ENCODE assay signal across 8 cellular contexts in genomic region chr16:70396209-70396904, GRCh38. TPM values are rescaled to one million over a fixed set of nuclear protein-coding genes. Genes with fewer than 3 reads are reported as not detected.
DNase-seq lines count a peak whose midpoint lies in the region; ATAC-seq and TF ChIP-seq lines count a peak whose summit lies in the region.

No MANE protein-coding gene starts in this region.

- H3K4me3 Mint-ChIP-seq in type B pancreatic cell, result no peak overlapping the region

- peak; percentile 42 for ATAC-seq in Right ventricle myocardium inferior
- ATAC-seq in esophagus mucosa, result peak; percentile 46

- H3K27ac ChIP-seq in left ventricle myocardium inferior (replicated peaks) (no peak overlapping the region), OCI-LY1 (ENCODE audit: low read depth, low read length, poor library complexity, severe bottlenecking) (peak overlapping the region; percentile 4)

- H3K4me3 ChIP-seq in left ventricle myocardium inferior (no peak overlapping the region), OCI-LY1 (ENCODE audit: low read depth, low read length, poor library complexity, severe bottlenecking) (no peak overlapping the region), MG63 (no peak overlapping the region)

- H3K4me1 ChIP-seq in left ventricle myocardium inferior, result peaks cover 26% of the 10 kb centered on the region
- H3K4me1 ChIP-seq in OCI-LY1 (ENCODE audit: insufficient read depth, low read length, severe bottlenecking), result no peaks in the 10 kb centered on the region

- H4K20me1 ChIP-seq in OCI-LY1 (ENCODE audit: insufficient read depth, low read length), result no peaks in the 10 kb centered on the region

- H3K9me3 Mint-ChIP-seq in type B pancreatic cell, result no peaks in the 10 kb centered on the region

- H3K4me2 ChIP-seq in OCI-LY1 (ENCODE audit: low read length), result no peak overlapping the region

- peaks cover 3% of the 10 kb centered on the region for H3K4me1 Mint-ChIP-seq in type B pancreatic cell (ENCODE audit: unreplicated experiment)

- H3K27me3 ChIP-seq in left ventricle myocardium inferior (ENCODE audit: low read depth) (no peaks in the 10 kb centered on the region), OCI-LY1 (ENCODE audit: insufficient read depth, low read length) (no peaks in the 10 kb centered on the region), MG63 (no peaks in the 10 kb centered on the region)

- H3K9me3 ChIP-seq in left ventricle myocardium inferior (replicated peaks) (no peaks in the 10 kb centered on the region), OCI-LY1 (ENCODE audit: low read length) (no peaks in the 10 kb centered on the region), MG63 (no peaks in the 10 kb centered on the region)

- H3K9me2 ChIP-seq in OCI-LY1 (ENCODE audit: low read depth, low read length), result no peaks in the 10 kb centered on the region

- H3K36me3 ChIP-seq in left ventricle myocardium inferior, result peaks cover 33% of the 10 kb centered on the region
- peaks cover 17% of the 10 kb centered on the region; the same call in 1 of the 2 replicates for H3K36me3 ChIP-seq in OCI-LY1 (ENCODE audit: insufficient read depth, low read length)
- no peaks in the 10 kb centered on the region for H3K36me3 ChIP-seq in MG63

- no peak overlapping the region for H2AFZ ChIP-seq in OCI-LY1 (ENCODE audit: low read length)

- intact Hi-C loops in Right ventricle myocardium inferior (cut with DNase I), result no loop called here
- intact Hi-C loops in left ventricle myocardium inferior (cut with micrococcal nuclease), result no loop called here

- no peaks in the 10 kb centered on the region for H3K36me3 Mint-ChIP-seq in type B pancreatic cell

- DNase-seq in Right ventricle myocardium inferior (ENCODE audit: missing footprints) (no peak), left ventricle myocardium inferior (no peak), type B pancreatic cell (ENCODE audit: extremely low spot score, unreplicated experiment) (no peak), MG63 (no peak), GOT3 (lab: John Stamatoyannopoulos, UW) (no peak), NCI-H1092 treated with DMSO at 0.1 percent for 48 hours (lab: John Stamatoyannopoulos, UW) (no peak)

- H3K27me3 Mint-ChIP-seq in type B pancreatic cell, result no peaks in the 10 kb centered on the region

- H3F3A ChIP-seq in OCI-LY1 (ENCODE audit: insufficient read depth, low read length), result no peaks in the 10 kb centered on the region

- no peaks in the 10 kb centered on the region for H3K79me2 ChIP-seq in OCI-LY1 (ENCODE audit: insufficient read depth, low read length)

- H3K9ac ChIP-seq in OCI-LY1 (ENCODE audit: low read length), result no peak overlapping the region

- H3K27ac Mint-ChIP-seq in type B pancreatic cell, result peak overlapping the region; percentile 83

- TF ChIP-seq CTCF in left ventricle myocardium inferior (IDR thresholded peaks at IDR 0.05; ENCODE audit: borderline replicate concordance) (no peak), OCI-LY1 (IDR thresholded peaks at IDR 0.05; ENCODE audit: low read length) (no peak), type B pancreatic cell (conservative IDR thresholded peaks at IDR 0.05) (no peak)

RNA-seq across cellular contexts. Expression of gene ST3GAL2, which starts 42.5 kb away (rescaled TPM):
- total RNA-seq in Right ventricle myocardium inferior (25.6 TPM), left ventricle myocardium inferior (22.3 TPM), esophagus mucosa (1.7 TPM), type B pancreatic cell (ENCODE audit: low replicate concordance) (8.5 and 37.2 TPM in 2 replicates)
- 8.9 and 9.2 TPM in 2 replicates for total RNA-seq in MG63 (2014; rRNA removed; shearing (Covaris generic); ENCODE audit: low replicate concordance)

RNA-seq across cellular contexts. Expression of gene DDX19A, which starts 49.7 kb away (rescaled TPM):
- total RNA-seq in Right ventricle myocardium inferior (23.3 TPM), left ventricle myocardium inferior (27.1 TPM), esophagus mucosa (19.2 TPM), type B pancreatic cell (ENCODE audit: low replicate concordance) (41.4 and 52.7 TPM in 2 replicates)
- 31.1 and 62.2 TPM in 2 replicates for total RNA-seq in MG63 (2014; rRNA removed; shearing (Covaris generic); ENCODE audit: low replicate concordance)

RNA-seq across cellular contexts. Expression of gene FCSK, which starts 58.0 kb away (rescaled TPM):
- total RNA-seq in Right ventricle myocardium inferior (7.5 TPM), left ventricle myocardium inferior (7.4 TPM), esophagus mucosa (10.0 TPM), type B pancreatic cell (ENCODE audit: low replicate concordance) (19.5 and 23.9 TPM in 2 replicates)
- total RNA-seq in MG63 (2014; rRNA removed; shearing (Covaris generic); ENCODE audit: low replicate concordance), result 1.0 and 6.3 TPM in 2 replicates
